ENCODE assay signal across 1 cellular context in the genomic region with DNA sequence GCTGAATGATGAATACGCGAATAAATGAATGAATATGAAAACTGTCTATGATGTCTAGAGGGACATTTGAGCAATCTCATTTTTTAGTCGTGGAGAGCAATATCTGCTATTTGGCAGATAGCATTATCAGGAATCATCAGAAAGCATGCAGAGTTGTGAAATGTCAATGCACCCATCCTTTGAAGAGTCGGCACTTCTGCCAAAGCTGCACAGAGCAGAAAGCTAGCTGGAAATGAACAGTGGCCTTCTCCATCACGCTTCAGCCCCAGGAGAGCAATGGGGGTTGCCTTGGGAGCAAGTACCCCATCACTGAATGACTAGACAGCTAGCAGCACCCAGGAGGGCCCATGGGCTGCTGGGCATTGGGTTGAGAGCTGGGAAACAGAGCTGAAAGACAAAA.
TF ChIP-seq lines count a peak whose summit lies in the region.

No MANE protein-coding gene starts in this region.

TF ChIP-seq in HepG2, 621 proteins besides CTCF, POLR2A, EP300 and RAD21 (continued from another document):
- TF ChIP-seq, protein P1, sequence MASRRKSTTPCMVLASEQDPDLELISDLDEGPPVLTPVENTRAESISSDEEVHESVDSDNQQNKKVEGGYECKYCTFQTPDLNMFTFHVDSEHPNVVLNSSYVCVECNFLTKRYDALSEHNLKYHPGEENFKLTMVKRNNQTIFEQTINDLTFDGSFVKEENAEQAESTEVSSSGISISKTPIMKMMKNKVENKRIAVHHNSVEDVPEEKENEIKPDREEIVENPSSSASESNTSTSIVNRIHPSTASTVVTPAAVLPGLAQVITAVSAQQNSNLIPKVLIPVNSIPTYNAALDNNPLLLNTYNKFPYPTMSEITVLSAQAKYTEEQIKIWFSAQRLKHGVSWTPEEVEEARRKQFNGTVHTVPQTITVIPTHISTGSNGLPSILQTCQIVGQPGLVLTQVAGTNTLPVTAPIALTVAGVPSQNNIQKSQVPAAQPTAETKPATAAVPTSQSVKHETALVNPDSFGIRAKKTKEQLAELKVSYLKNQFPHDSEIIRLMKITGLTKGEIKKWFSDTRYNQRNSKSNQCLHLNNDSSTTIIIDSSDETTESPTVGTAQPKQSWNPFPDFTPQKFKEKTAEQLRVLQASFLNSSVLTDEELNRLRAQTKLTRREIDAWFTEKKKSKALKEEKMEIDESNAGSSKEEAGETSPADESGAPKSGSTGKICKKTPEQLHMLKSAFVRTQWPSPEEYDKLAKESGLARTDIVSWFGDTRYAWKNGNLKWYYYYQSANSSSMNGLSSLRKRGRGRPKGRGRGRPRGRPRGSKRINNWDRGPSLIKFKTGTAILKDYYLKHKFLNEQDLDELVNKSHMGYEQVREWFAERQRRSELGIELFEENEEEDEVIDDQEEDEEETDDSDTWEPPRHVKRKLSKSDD (CRISPR knock-in tag; IDR thresholded peaks at IDR 0.05; ENCODE audit: low read depth), result no peak
- TF ChIP-seq CBFB (CRISPR knock-in tag; IDR thresholded peaks at IDR 0.05), result no peak
- TF ChIP-seq, protein P2, sequence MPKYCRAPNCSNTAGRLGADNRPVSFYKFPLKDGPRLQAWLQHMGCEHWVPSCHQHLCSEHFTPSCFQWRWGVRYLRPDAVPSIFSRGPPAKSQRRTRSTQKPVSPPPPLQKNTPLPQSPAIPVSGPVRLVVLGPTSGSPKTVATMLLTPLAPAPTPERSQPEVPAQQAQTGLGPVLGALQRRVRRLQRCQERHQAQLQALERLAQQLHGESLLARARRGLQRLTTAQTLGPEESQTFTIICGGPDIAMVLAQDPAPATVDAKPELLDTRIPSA (CRISPR knock-in tag; IDR thresholded peaks at IDR 0.05; ENCODE audit: borderline replicate concordance), result no peak
- no peak for TF ChIP-seq CHD4 (IDR thresholded peaks at IDR 0.05; ENCODE audit: borderline replicate concordance, low read length)
- TF ChIP-seq RXRB (CRISPR knock-in tag; IDR thresholded peaks at IDR 0.05; ENCODE audit: borderline replicate concordance), result no peak
- TF ChIP-seq PHF20 (CRISPR knock-in tag; IDR thresholded peaks at IDR 0.05), result no peak
- TF ChIP-seq ZNF660 (CRISPR knock-in tag; IDR thresholded peaks at IDR 0.05; ENCODE audit: borderline replicate concordance, low read depth), result no peak
- TF ChIP-seq SIN3A (IDR thresholded peaks at IDR 0.05; ENCODE audit: borderline replicate concordance, low read depth, low read length), result no peak
- no peak for TF ChIP-seq ZNF282 (IDR thresholded peaks at IDR 0.05; ENCODE audit: partially characterized antibody)
- no peak for TF ChIP-seq ZNF468 (CRISPR knock-in tag; IDR thresholded peaks at IDR 0.05)
- TF ChIP-seq, protein P3, sequence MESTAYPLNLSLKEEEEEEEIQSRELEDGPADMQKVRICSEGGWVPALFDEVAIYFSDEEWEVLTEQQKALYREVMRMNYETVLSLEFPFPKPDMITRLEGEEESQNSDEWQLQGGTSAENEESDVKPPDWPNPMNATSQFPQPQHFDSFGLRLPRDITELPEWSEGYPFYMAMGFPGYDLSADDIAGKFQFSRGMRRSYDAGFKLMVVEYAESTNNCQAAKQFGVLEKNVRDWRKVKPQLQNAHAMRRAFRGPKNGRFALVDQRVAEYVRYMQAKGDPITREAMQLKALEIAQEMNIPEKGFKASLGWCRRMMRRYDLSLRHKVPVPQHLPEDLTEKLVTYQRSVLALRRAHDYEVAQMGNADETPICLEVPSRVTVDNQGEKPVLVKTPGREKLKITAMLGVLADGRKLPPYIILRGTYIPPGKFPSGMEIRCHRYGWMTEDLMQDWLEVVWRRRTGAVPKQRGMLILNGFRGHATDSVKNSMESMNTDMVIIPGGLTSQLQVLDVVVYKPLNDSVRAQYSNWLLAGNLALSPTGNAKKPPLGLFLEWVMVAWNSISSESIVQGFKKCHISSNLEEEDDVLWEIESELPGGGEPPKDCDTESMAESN (CRISPR knock-in tag; conservative IDR thresholded peaks at IDR 0.05), result no peak
- TF ChIP-seq RFXANK (CRISPR knock-in tag; IDR thresholded peaks at IDR 0.05), result no peak
- TF ChIP-seq, protein P4, sequence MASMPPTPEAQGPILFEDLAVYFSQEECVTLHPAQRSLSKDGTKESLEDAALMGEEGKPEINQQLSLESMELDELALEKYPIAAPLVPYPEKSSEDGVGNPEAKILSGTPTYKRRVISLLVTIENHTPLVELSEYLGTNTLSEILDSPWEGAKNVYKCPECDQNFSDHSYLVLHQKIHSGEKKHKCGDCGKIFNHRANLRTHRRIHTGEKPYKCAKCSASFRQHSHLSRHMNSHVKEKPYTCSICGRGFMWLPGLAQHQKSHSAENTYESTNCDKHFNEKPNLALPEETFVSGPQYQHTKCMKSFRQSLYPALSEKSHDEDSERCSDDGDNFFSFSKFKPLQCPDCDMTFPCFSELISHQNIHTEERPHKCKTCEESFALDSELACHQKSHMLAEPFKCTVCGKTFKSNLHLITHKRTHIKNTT (CRISPR knock-in tag; IDR thresholded peaks at IDR 0.05), result no peak
- TF ChIP-seq, protein P5, sequence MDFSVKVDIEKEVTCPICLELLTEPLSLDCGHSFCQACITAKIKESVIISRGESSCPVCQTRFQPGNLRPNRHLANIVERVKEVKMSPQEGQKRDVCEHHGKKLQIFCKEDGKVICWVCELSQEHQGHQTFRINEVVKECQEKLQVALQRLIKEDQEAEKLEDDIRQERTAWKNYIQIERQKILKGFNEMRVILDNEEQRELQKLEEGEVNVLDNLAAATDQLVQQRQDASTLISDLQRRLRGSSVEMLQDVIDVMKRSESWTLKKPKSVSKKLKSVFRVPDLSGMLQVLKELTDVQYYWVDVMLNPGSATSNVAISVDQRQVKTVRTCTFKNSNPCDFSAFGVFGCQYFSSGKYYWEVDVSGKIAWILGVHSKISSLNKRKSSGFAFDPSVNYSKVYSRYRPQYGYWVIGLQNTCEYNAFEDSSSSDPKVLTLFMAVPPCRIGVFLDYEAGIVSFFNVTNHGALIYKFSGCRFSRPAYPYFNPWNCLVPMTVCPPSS (IDR thresholded peaks at IDR 0.05), result no peak
- TF ChIP-seq ZNF180 (CRISPR knock-in tag; IDR thresholded peaks at IDR 0.05; ENCODE audit: borderline replicate concordance, low read depth), result no peak
- no peak for TF ChIP-seq RARA (CRISPR knock-in tag; IDR thresholded peaks at IDR 0.05)
- TF ChIP-seq, protein P6, sequence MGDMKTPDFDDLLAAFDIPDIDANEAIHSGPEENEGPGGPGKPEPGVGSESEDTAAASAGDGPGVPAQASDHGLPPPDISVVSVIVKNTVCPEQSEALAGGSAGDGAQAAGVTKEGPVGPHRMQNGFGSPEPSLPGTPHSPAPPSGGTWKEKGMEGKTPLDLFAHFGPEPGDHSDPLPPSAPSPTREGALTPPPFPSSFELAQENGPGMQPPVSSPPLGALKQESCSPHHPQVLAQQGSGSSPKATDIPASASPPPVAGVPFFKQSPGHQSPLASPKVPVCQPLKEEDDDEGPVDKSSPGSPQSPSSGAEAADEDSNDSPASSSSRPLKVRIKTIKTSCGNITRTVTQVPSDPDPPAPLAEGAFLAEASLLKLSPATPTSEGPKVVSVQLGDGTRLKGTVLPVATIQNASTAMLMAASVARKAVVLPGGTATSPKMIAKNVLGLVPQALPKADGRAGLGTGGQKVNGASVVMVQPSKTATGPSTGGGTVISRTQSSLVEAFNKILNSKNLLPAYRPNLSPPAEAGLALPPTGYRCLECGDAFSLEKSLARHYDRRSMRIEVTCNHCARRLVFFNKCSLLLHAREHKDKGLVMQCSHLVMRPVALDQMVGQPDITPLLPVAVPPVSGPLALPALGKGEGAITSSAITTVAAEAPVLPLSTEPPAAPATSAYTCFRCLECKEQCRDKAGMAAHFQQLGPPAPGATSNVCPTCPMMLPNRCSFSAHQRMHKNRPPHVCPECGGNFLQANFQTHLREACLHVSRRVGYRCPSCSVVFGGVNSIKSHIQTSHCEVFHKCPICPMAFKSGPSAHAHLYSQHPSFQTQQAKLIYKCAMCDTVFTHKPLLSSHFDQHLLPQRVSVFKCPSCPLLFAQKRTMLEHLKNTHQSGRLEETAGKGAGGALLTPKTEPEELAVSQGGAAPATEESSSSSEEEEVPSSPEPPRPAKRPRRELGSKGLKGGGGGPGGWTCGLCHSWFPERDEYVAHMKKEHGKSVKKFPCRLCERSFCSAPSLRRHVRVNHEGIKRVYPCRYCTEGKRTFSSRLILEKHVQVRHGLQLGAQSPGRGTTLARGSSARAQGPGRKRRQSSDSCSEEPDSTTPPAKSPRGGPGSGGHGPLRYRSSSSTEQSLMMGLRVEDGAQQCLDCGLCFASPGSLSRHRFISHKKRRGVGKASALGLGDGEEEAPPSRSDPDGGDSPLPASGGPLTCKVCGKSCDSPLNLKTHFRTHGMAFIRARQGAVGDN (CRISPR knock-in tag; IDR thresholded peaks at IDR 0.05), result no peak
- no peak for TF ChIP-seq ZNF616 (CRISPR knock-in tag; IDR thresholded peaks at IDR 0.05; ENCODE audit: low read depth)
- no peak for TF ChIP-seq SAP130 (CRISPR knock-in tag; IDR thresholded peaks at IDR 0.05; ENCODE audit: low read depth)
TF ChIP-seq in HepG2: peak in this region for 0.
